ENCODE assay signal across 8 cellular contexts in the genomic region with DNA sequence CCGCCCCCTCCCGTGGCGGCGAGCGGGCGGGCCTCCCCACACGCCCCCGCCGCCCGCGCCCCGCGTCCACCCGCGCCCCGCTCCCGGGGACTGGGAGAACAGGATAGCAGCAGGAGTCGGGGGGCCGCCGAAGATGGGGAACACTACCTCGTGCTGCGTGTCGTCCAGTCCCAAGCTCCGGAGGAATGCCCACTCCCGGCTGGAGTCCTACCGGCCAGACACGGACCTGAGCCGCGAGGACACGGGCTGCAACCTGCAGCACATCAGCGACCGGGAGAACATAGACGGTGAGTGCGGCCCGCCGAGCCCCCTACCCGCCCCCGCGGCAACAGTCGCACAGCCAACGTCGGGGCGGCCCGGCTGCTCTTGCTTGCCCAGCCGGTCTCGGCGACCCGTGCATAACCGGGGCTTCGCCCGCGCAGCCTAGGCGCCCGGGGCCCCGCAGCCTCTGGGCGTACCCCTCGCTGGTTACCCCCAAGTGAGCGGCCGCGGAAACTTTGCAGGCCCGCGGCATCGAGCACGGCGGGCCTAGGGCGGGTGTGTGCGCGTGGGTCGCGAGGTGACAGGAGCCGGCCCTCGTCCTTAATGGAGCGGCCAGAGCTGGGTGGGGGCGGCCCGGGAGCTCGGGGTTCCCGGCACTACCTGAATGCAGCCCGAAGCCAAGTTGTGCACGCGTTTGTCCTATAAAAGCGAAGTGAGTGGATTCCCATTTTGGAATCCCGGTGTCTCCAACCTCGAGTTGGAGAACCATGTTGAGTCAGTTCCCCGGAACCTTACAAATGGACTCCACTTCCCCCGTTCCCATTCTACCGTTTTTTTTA. TPM values are rescaled to one million over a fixed set of nuclear protein-coding genes. Genes with fewer than 3 reads are reported as not detected.
DNase-seq lines count a peak whose midpoint lies in the region; ATAC-seq and TF ChIP-seq lines count a peak whose summit lies in the region.

No MANE protein-coding gene starts in this region.

- H2AFZ ChIP-seq in ACC112 (ENCODE audit: low read length, unreplicated experiment), result peak overlapping the region; percentile 56

- H3K9me3 ChIP-seq in lung (ENCODE audit: control insufficient read depth in 2 of 2, insufficient read depth in 1 of 2, low read length in 1 of 2) (no peaks in the 10 kb centered on the region), stomach (no peaks in the 10 kb centered on the region)

- H3K4me1 Mint-ChIP-seq in activated B cell treated with CpG ODN at 0.5 μM for 24 hours, result peaks cover 70% of the 10 kb centered on the region

- H3K36me3 Mint-ChIP-seq in activated B cell treated with CpG ODN at 0.5 μM for 24 hours (ENCODE audit: low read depth), result peaks cover 12% of the 10 kb centered on the region

- no peak for TF ChIP-seq POLR2A in stomach (IDR thresholded peaks at IDR 0.05)

- intact Hi-C loops in activated B cell treated with CpG ODN at 0.5 μM for 24 hours (cut with micrococcal nuclease) (loop anchor here (1.0 to 10.0 kb wide), 10 partner anchors 37 to 305 kb away; a partner anchor contains a TSS), stomach (cut with DNase I; ENCODE audit: low total_unique reads) (loop anchor here (10.0 kb wide), 1 partner anchor 228 kb away; no protein-coding TSS in a partner anchor)

- TF ChIP-seq EP300 in stomach (IDR thresholded peaks at IDR 0.05), result no peak

- no peak overlapping the region for H3K27ac ChIP-seq in ACC112 (ENCODE audit: low read depth, low read length)
- peak overlapping the region; percentile 83 to 96 for H3K27ac ChIP-seq in lung (ENCODE audit: low read depth in 1 of 2, low read length in 1 of 2)
- peak overlapping the region; percentile 74 to 96 (median 90) for H3K27ac ChIP-seq in stomach

- WGBS in lung, 2 donors, result 0 to 1% methylated on average over 70 to 86 of the region's 86 CpGs
- WGBS in stomach, 5 donors, result 0 to 5% (median 1%) methylated on average over 6 to 86 of the region's 86 CpGs

- peaks cover 48% of the 10 kb centered on the region for H3K4me1 ChIP-seq in ACC112 (ENCODE audit: control insufficient read depth, insufficient read depth, low read length, unreplicated experiment)
- peaks cover 15 to 36% of the 10 kb centered on the region in 2 donors for H3K4me1 ChIP-seq in lung (ENCODE audit: control insufficient read depth in 2 of 2, insufficient read depth in 2 of 2, low read length in 2 of 2)
- peaks cover 54 to 86% (median 74%) of the 10 kb centered on the region in 4 donors for H3K4me1 ChIP-seq in stomach

- no peaks in the 10 kb centered on the region for H3K9me3 Mint-ChIP-seq in activated B cell treated with CpG ODN at 0.5 μM for 24 hours

- H3K36me3 ChIP-seq in ACC112 (ENCODE audit: insufficient read depth, low read length) (0 out of 2 replicates have a peak, but pooled peaks cover 3% of the 10 kb centered on the region), lung (ENCODE audit: control insufficient read depth in 2 of 2, insufficient read depth in 2 of 2, low read length in 2 of 2) (no peaks in the 10 kb centered on the region), stomach (no peaks in the 10 kb centered on the region)

- H3K79me2 ChIP-seq in ACC112 (ENCODE audit: control insufficient read depth, insufficient read depth, low read length, unreplicated experiment), result peaks cover 90% of the 10 kb centered on the region

- no peak for TF ChIP-seq CTCF in activated B cell treated with CpG ODN at 0.5 μM for 24 hours (IDR thresholded peaks at IDR 0.05)
- TF ChIP-seq CTCF in lung (IDR thresholded peaks at IDR 0.05; ENCODE audit: control extremely low read depth, extremely low read depth), result no peak
- no peak for TF ChIP-seq CTCF in stomach (IDR thresholded peaks at IDR 0.05)

- ATAC-seq in GM19035 (IDR thresholded peaks at IDR 0.05; ENCODE audit: unreplicated experiment) (peak; percentile 8), activated B cell treated with CpG ODN at 0.5 μM for 24 hours (ENCODE audit: low read depth) (peak; percentile 5), lung (ENCODE audit: insufficient read depth, low FRiP score) (peak; percentile 4)

- no peaks in the 10 kb centered on the region for H3K27me3 ChIP-seq in ACC112 (ENCODE audit: insufficient read depth, low read length)
- no peaks in the 10 kb centered on the region for H3K27me3 ChIP-seq in lung (ENCODE audit: control insufficient read depth, insufficient read depth)
- H3K27me3 ChIP-seq in stomach, result no peaks in the 10 kb centered on the region

- peak overlapping the region; percentile 74 for H3K27ac Mint-ChIP-seq in activated B cell treated with CpG ODN at 0.5 μM for 24 hours

- POLR2A ChIA-PET in activated B cell treated with CpG ODN at 0.5 μM for 24 hours (lab: Charles Lee), result interaction anchor here (1.0 to 1.4 kb wide), 3 partner anchors 42 to 210 kb away, joined by 3 to 6 read pairs (median 4); a partner anchor contains a TSS

- H3K4me3 Mint-ChIP-seq in activated B cell treated with CpG ODN at 0.5 μM for 24 hours, result peak overlapping the region; percentile 86

- H3K4me3 ChIP-seq in ACC112 (ENCODE audit: low read depth, low read length) (peak overlapping the region; percentile 95), lung (peak overlapping the region; percentile 97), stomach (peak overlapping the region; percentile 78 to 99 (median 92))

- CTCF ChIA-PET in activated B cell treated with CpG ODN at 0.5 μM for 24 hours (lab: Charles Lee), result interaction anchor here (1.1 kb wide), 1 partner anchor 9 kb away, joined by 3 read pairs; no protein-coding TSS in a partner anchor

- no peaks in the 10 kb centered on the region for H3K27me3 Mint-ChIP-seq in activated B cell treated with CpG ODN at 0.5 μM for 24 hours

- peak; percentile 34 for DNase-seq in HK-2 (ENCODE audit: unreplicated experiment)
- DNase-seq in activated B cell treated with CpG ODN at 0.5 μM for 24 hours, result peak; percentile 37
- DNase-seq in dermis blood vessel endothelial cell, result peak; percentile 55
- peak; percentile 48 for DNase-seq in lung (ENCODE audit: low spot score)
- peak; percentile 47 for DNase-seq in stomach
- DNase-seq in NOMO-1 treated with DMSO at 0.1 percent for 48 hours (lab: John Stamatoyannopoulos, UW; ENCODE audit: unreplicated experiment), result no peak

RNA-seq across cellular contexts. Expression of a gene that starts 0.8 kb away (rescaled TPM):
- total RNA-seq in activated B cell treated with CpG ODN at 0.5 μM for 24 hours (68.5 and 69.2 TPM in 2 replicates), dermis blood vessel endothelial cell (99.4 and 124 TPM in 2 replicates), lung (10 to 100 TPM; 43.4 to 63.0 TPM), stomach (10 to 100 TPM in 4 of 5 donors, 1 to 10 TPM in 1; 5.8 to 99.6 (median 60.0) TPM)
- polyA plus RNA-seq in lung (10 to 100 TPM; 26.6 to 34.3 TPM), stomach (10 to 100 TPM; 20.2 to 29.4 (median 25.8) TPM)
